8 cellular contexts compared by ENCODE assay signal in the genomic region with DNA sequence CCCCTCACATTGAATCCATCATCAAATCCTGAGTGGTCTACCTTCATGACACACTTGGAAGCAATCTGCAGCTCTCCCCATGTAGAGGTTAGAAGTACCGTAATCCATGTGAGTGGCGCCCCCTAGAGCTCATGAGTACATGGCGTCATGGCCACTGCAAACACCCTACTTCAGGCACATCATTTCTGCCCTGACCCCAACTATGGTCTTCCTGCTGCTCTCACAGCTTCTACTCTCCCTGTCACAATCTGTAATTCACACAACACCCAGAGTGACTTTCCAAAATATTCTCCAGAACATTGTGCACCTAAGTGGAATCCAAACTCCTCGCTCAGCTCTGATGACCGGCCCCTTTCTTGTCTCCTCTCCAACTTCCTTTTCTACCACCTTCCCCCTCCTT.
A peak's percentile ranks its signal among the peaks of the same experiment; 100 is the strongest.
DNase-seq lines count a peak whose midpoint lies in the region; ATAC-seq and TF ChIP-seq lines count a peak whose summit lies in the region.

No MANE protein-coding gene starts in this region.

- H3K36me3 Mint-ChIP-seq in CD14-positive monocyte: peaks cover 22 to 29% of the 10 kb centered on the region in 2 donors
- no peaks in the 10 kb centered on the region for H3K36me3 Mint-ChIP-seq in glutamatergic neuron (ENCODE audit: unreplicated experiment)

- peaks cover 0 to 1% (median 0%) of the 10 kb centered on the region in 3 donors for H3K27me3 Mint-ChIP-seq in CD14-positive monocyte (ENCODE audit: low read depth in 3 of 3)
- H3K27me3 Mint-ChIP-seq in glutamatergic neuron (ENCODE audit: unreplicated experiment): peaks cover 3% of the 10 kb centered on the region

- H3K27ac Mint-ChIP-seq in CD14-positive monocyte (peak overlapping the region; percentile 41 to 83 (median 70)), glutamatergic neuron (ENCODE audit: unreplicated experiment) (no peak overlapping the region)

- peak; percentile 83 for TF ChIP-seq CTCF in CD14-positive monocyte (IDR thresholded peaks at IDR 0.05)
- peak; percentile 73 for TF ChIP-seq CTCF in glutamatergic neuron (IDR thresholded peaks at IDR 0.05; ENCODE audit: partially characterized antibody, unreplicated experiment)

- H3K4me1 Mint-ChIP-seq in CD14-positive monocyte (peaks cover 21% of the 10 kb centered on the region), glutamatergic neuron (ENCODE audit: low read depth, unreplicated experiment) (peaks cover 16% of the 10 kb centered on the region)

- ATAC-seq in GM19043 (IDR thresholded peaks at IDR 0.05; ENCODE audit: low read depth, unreplicated experiment): peak; percentile 89
- ATAC-seq in HG03520 (IDR thresholded peaks at IDR 0.05; ENCODE audit: unreplicated experiment): peak; percentile 89

- intact Hi-C loops in CD14-positive monocyte (cut with micrococcal nuclease): loop anchor here (5.0 to 10.0 kb wide), 3 partner anchors 51 to 184 kb away; no protein-coding TSS in a partner anchor

- H3K4me3 Mint-ChIP-seq in CD14-positive monocyte (peak overlapping the region; percentile 54 to 57), glutamatergic neuron (ENCODE audit: unreplicated experiment) (no peak overlapping the region)

- H3K9me3 Mint-ChIP-seq in CD14-positive monocyte (no peaks in the 10 kb centered on the region), glutamatergic neuron (ENCODE audit: unreplicated experiment) (no peaks in the 10 kb centered on the region)

- DNase-seq in CD14-positive monocyte (ENCODE audit: low spot score) (peak; percentile 73), RPMI7951 (ENCODE audit: low read depth) (peak; percentile 56), glutamatergic neuron (peak; percentile 81), pulmonary artery endothelial cell (ENCODE audit: low read depth, low spot score) (peak; percentile 40), T1000 (lab: John Stamatoyannopoulos, UW) (no peak)
- DNase-seq in activated effector memory CD4-positive, alpha-beta T cell treated with anti-CD3 and anti-CD28 coated beads, Interleukin-2, amount 50 U/mL, for 16 hours: peak; percentile 87
